Comparison of ENCODE assay signal across 12 cellular contexts in genomic region chr19:38230506-38231133, GRCh38. TPM values are rescaled to one million over a fixed set of nuclear protein-coding genes. Genes with fewer than 3 reads are reported as not detected.
DNase-seq lines count a peak whose midpoint lies in the region; ATAC-seq, FAIRE-seq and TF ChIP-seq lines count a peak whose summit lies in the region.
"Not testable (repeated sequence)": the region's sequence is repeated elsewhere in the genome, so short reads cannot be mapped to it uniquely, and the experiment has no call there.
"Had no signal": no experiment of that assay in that cellular context is flagged by ENCODE, and none has a peak within 500 bp of the region (broad histone marks: within the 10 kb centered on the region; RNA-seq: fewer than 3 reads in every experiment).

No MANE protein-coding gene starts in this region.

- not testable (repeated sequence) for H3K36me3 ChIP-seq in Panc1 (ENCODE audit: control insufficient read depth, insufficient read depth, low read length); astrocyte (ENCODE audit: insufficient read depth, low read length); neural cell (ENCODE audit: insufficient read depth, low read length); neural progenitor cell

- CTCF ChIA-PET in Panc1 (lab: Charles Lee) = interaction anchor here (0.7 kb wide), 1 partner anchor 157 kb away, joined by 6 read pairs; no protein-coding TSS in a partner anchor

- H3K79me2 ChIP-seq in astrocyte (ENCODE audit: insufficient read depth, low read length); neural progenitor cell (ENCODE audit: low read depth): not testable (repeated sequence)
- peaks cover 26% of the 10 kb centered on the region for H3K79me2 ChIP-seq in neural cell (replicated peaks; ENCODE audit: insufficient read depth, low read length)

- H3K4me3 Mint-ChIP-seq in astrocyte (ENCODE audit: unreplicated experiment) = not testable (repeated sequence)
- H3K4me3 Mint-ChIP-seq in brain = peak overlapping the region in 4 of 5 experiments; percentile 39 to 94 (median 86)
- peak overlapping the region; percentile 48 for H3K4me3 Mint-ChIP-seq in neural progenitor cell

- TF ChIP-seq CTCF in Panc1 (IDR thresholded peaks at IDR 0.05) = 0 out of 2 replicates have a peak, but pooled peaks have one; percentile 4
- not testable (repeated sequence) for TF ChIP-seq CTCF in astrocyte (IDR thresholded peaks at IDR 0.05; ENCODE audit: insufficient read depth, low read depth, low read length); brain (conservative IDR thresholded peaks at IDR 0.05); neural cell (IDR thresholded peaks at IDR 0.05; ENCODE audit: poor library complexity, severe bottlenecking); neural progenitor cell (IDR thresholded peaks at IDR 0.05)

- H4K20me1 ChIP-seq in astrocyte (ENCODE audit: insufficient read depth, low read length); neural cell (ENCODE audit: insufficient read depth): not testable (repeated sequence)
- peaks cover 19% of the 10 kb centered on the region for H4K20me1 ChIP-seq in neural progenitor cell (ENCODE audit: low read depth)

- intact Hi-C loops in Panc1 (cut with micrococcal nuclease; ENCODE audit: unreplicated experiment) = not testable (repeated sequence)

- H3K36me3 Mint-ChIP-seq in astrocyte (ENCODE audit: low read depth, unreplicated experiment); brain; neural progenitor cell: not testable (repeated sequence)

- not testable (repeated sequence) for H3K27me3 ChIP-seq in Panc1 (ENCODE audit: control insufficient read depth, insufficient read depth, low read length); astrocyte (ENCODE audit: insufficient read depth, low read length); neural cell (ENCODE audit: insufficient read depth, low read depth, low read length)
- peaks cover 50% of the 10 kb centered on the region for H3K27me3 ChIP-seq in neural progenitor cell

- H3K9ac ChIP-seq in astrocyte (ENCODE audit: low read length); neural cell (ENCODE audit: low read length); neural progenitor cell: not testable (repeated sequence)

- H3K27me3 Mint-ChIP-seq in astrocyte (ENCODE audit: low read depth, unreplicated experiment) = peaks cover 26% of the 10 kb centered on the region
- peaks cover 13% of the 10 kb centered on the region for H3K27me3 Mint-ChIP-seq in brain
- peaks cover 17% of the 10 kb centered on the region for H3K27me3 Mint-ChIP-seq in neural progenitor cell (ENCODE audit: insufficient read depth, low read depth)

- H3K27ac ChIP-seq in Panc1 (ENCODE audit: low read length); astrocyte (ENCODE audit: low read depth, low read length); neural cell (ENCODE audit: low read length); neural progenitor cell: not testable (repeated sequence)

- not testable (repeated sequence) for ATAC-seq in Panc1

- not testable (repeated sequence) for H3K4me2 ChIP-seq in astrocyte (ENCODE audit: low read length); neural cell (ENCODE audit: low read length); neural progenitor cell

- not testable (repeated sequence) for TF ChIP-seq RAD21 in neural cell (conservative IDR thresholded peaks at IDR 0.05)

- BruUV-seq in Panc1 (replicated peaks; lab: Mats Ljungman, UMichigan) = not testable (repeated sequence)

- H3K9me3 Mint-ChIP-seq in astrocyte (ENCODE audit: unreplicated experiment); brain; neural progenitor cell: not testable (repeated sequence)

- peaks cover 13% of the 10 kb centered on the region for H3K4me1 ChIP-seq in Panc1 (ENCODE audit: control insufficient read depth, insufficient read depth, low read length)
- not testable (repeated sequence) for H3K4me1 ChIP-seq in astrocyte (ENCODE audit: insufficient read depth, low read length); neural progenitor cell

- not testable (repeated sequence) for H2AFZ ChIP-seq in astrocyte (ENCODE audit: low read depth, low read length); neural cell (ENCODE audit: low read depth, low read length); neural progenitor cell (replicated peaks)

- not testable (repeated sequence) for H3K4me3 ChIP-seq in Panc1 (ENCODE audit: low read depth in 2 of 2, low read length in 2 of 2); astrocyte (ENCODE audit: insufficient read depth, low read depth, low read length); neural progenitor cell
- peak overlapping the region; percentile 68 for H3K4me3 ChIP-seq in neural cell (ENCODE audit: low read length)

- TF ChIP-seq EP300 in neural cell (conservative IDR thresholded peaks at IDR 0.05; ENCODE audit: poor library complexity, severe bottlenecking) = not testable (repeated sequence)

- H3K27ac Mint-ChIP-seq in astrocyte (ENCODE audit: unreplicated experiment) = peak overlapping the region; percentile 21
- H3K27ac Mint-ChIP-seq in brain, neural progenitor cell: not testable (repeated sequence)

- H3K9me3 ChIP-seq in Panc1 (ENCODE audit: control insufficient read depth, insufficient read depth, low read depth, low read length); astrocyte (ENCODE audit: insufficient read depth, low read depth, low read length); neural cell (ENCODE audit: low read length); neural progenitor cell (ENCODE audit: low read depth): not testable (repeated sequence)

- not testable (repeated sequence) for H3K9me2 ChIP-seq in neural cell (ENCODE audit: insufficient read depth, low read length)

- POLR2A ChIA-PET in Panc1 (lab: Charles Lee) = interaction anchor here (0.7 kb wide), 1 partner anchor 1442 kb away, joined by 6 read pairs; no protein-coding TSS in a partner anchor

- not testable (repeated sequence) for H3K4me1 Mint-ChIP-seq in astrocyte (ENCODE audit: low read depth, unreplicated experiment)
- H3K4me1 Mint-ChIP-seq in brain = peaks cover 33% of the 10 kb centered on the region
- H3K4me1 Mint-ChIP-seq in neural progenitor cell = peaks cover 25% of the 10 kb centered on the region

- in situ Hi-C loops in Panc1 (cut with HindIII; ENCODE audit: low pct_unique_long_range_greater_than_20kb, low sequenced_read_pairs) = not testable (repeated sequence)

- FAIRE-seq in astrocyte (lab: Jason Lieb, UNC) = not testable (repeated sequence)

- not testable (repeated sequence) for DNase-seq in Panc1 (ENCODE audit: low read depth, low spot score); astrocyte (ENCODE audit: low read depth); neural progenitor cell (ENCODE audit: low spot score)

- H3F3A ChIP-seq in neural cell (ENCODE audit: insufficient read depth, low read length, poor library complexity, severe bottlenecking) = not testable (repeated sequence)
- peaks cover 27% of the 10 kb centered on the region for H3F3A ChIP-seq in neural progenitor cell (ENCODE audit: low read depth)

RNA-seq across cellular contexts. Expression of gene DPF1, which starts 6.6 kb away (rescaled TPM):
- total RNA-seq in Panc1 (2021; ENCODE audit: unreplicated experiment) = 7.5 TPM
- 5.0 TPM for polyA plus RNA-seq in Panc1 (2012; ENCODE audit: insufficient read length)
- total RNA-seq in astrocyte = 4.0 and 4.5 TPM in 2 replicates
- polyA plus RNA-seq in brain (ENCODE audit: insufficient read depth, low read depth, low replicate concordance) = 18.3 TPM
- 118 and 132 TPM in 2 replicates for polyA plus RNA-seq in neural cell
- polyA minus RNA-seq in neural cell = 48.9 and 54.5 TPM in 2 replicates
- total RNA-seq in neural progenitor cell (ENCODE audit: low replicate concordance) = 3.4 and 6.5 TPM in 2 replicates
- total RNA-seq: CD4-positive, alpha-beta memory T cell; CD4-positive, CD25-positive, alpha-beta regulatory T cell had no signal
- polyA plus RNA-seq: CD14-positive monocyte; CD4-positive, alpha-beta memory T cell; CD4-positive, CD25-positive, alpha-beta regulatory T cell; CD8-positive, alpha-beta memory T cell had no signal

RNA-seq across cellular contexts. Expression of gene PPP1R14A, which starts 25.6 kb away (rescaled TPM):
- 356 TPM for total RNA-seq in Panc1 (2021; ENCODE audit: unreplicated experiment)
- 915 TPM for polyA plus RNA-seq in Panc1 (2012; ENCODE audit: insufficient read length)
- 13.4 and 18.0 TPM in 2 replicates for total RNA-seq in astrocyte
- polyA plus RNA-seq in brain (ENCODE audit: insufficient read depth, low read depth, low replicate concordance) = 145 TPM
- not detected in 2 replicates for polyA plus RNA-seq in neural cell
- not detected in 2 replicates for polyA minus RNA-seq in neural cell
- 2.0 and 4.2 TPM in 2 replicates for total RNA-seq in neural progenitor cell (ENCODE audit: low replicate concordance)
- total RNA-seq: A673; CD4-positive, alpha-beta memory T cell; Daoy; GM12878 had no signal
- polyA plus RNA-seq: CD14-positive monocyte; CD4-positive, alpha-beta memory T cell; CD4-positive, CD25-positive, alpha-beta regulatory T cell; CD8-positive, alpha-beta memory T cell; GM12878 had no signal

RNA-seq across cellular contexts. Expression of gene SPINT2, which starts 33.8 kb away (rescaled TPM):
- total RNA-seq in Panc1 (2021; ENCODE audit: unreplicated experiment) (1,006 TPM), astrocyte (119 and 171 TPM in 2 replicates), neural progenitor cell (ENCODE audit: low replicate concordance) (71.0 and 177 TPM in 2 replicates)
- polyA plus RNA-seq in Panc1 (2012; ENCODE audit: insufficient read length) = 1,788 TPM
- polyA plus RNA-seq in brain (ENCODE audit: insufficient read depth, low read depth, low replicate concordance) (385 TPM), neural cell (236 and 378 TPM in 2 replicates)
- polyA minus RNA-seq in neural cell = 121 and 122 TPM in 2 replicates
- total RNA-seq: A673 had no signal

Comparison
In these comparisons a context has a peak if more than half of its experiments do, and no peak if none do; other contexts are left out.
1. RNA of gene PPP1R14A, which starts 25.6 kb away (total RNA-seq): 356 TPM in Panc1 (single experiment); 13.4 to 18.0 TPM in astrocyte and 2.0 to 4.2 TPM in neural progenitor cell; every median in the first group is over 10 times any median in the second.